9 cellular contexts compared by ENCODE assay signal in the genomic region with DNA sequence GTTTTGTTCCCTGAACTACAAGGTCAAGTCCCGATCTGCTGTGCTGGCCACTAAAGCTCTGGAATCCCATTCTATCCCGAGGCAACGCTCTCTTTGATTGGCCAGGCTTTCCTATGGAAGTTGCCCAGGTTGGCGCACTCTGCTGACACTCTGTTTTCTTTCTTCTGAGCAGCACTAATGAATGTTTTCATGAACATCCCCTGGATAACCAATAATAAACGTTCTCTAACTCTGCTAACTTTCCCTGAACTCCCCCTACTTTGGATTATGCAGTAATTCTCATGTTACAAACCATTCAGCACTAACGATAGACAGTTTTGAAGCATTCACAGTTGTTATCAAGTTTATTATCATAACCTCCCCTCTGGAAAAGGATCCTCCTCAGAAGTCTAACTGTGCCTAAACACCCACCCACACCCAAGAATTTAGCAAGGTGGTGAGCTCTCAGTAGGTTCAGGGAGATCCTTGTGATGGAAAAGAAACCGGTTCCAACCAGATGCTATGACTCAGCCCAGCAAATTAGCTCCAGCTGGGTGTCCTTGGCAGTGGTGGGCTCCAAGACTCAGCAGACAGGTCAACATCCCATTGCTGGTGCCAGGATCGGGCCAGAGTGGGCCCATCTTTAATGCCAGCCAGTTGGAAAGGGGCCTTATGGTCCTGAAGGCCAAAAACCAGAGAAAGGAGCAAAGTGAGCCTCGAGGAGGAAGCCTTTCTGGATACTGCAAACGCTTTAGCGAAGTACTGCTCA.
DNase-seq lines count a peak whose midpoint lies in the region; ATAC-seq, FAIRE-seq and TF ChIP-seq lines count a peak whose summit lies in the region.
"Had no signal": no experiment of that assay in that cellular context is flagged by ENCODE, and none has a peak within 500 bp of the region (broad histone marks: within the 10 kb centered on the region; RNA-seq: fewer than 3 reads in every experiment).

No MANE protein-coding gene starts in this region.

- H2AFZ ChIP-seq in GM12878 (ENCODE audit: control insufficient read depth, low read depth, low read length), result no peak overlapping the region
- H2AFZ ChIP-seq in hepatocyte, result no peak overlapping the region

- in situ Hi-C loops in GM12878 (cut with MboI), result no loop called here

- TF ChIP-seq CTCF in GM12878 (IDR thresholded peaks at IDR 0.05 in 2 of 3, conservative IDR thresholded peaks at IDR 0.05 in 1 of 3; ENCODE audit: control insufficient read depth in 2 of 3, extremely low read depth in 1 of 3, insufficient read depth in 1 of 3, low read depth in 3 of 3, low read length in 3 of 3) (no peak), hepatocyte (IDR thresholded peaks at IDR 0.05; ENCODE audit: poor library complexity) (no peak)

- TF ChIP-seq POLR2A in GM12878 (IDR thresholded peaks at IDR 0.05; ENCODE audit: low read depth, low read length), result no peak

- POLR2A ChIA-PET in GM12878 (lab: Charles Lee), result interaction anchor here (1.3 to 3.8 kb wide), 3 partner anchors 12 to 63 kb away, joined by 4 to 18 read pairs (median 14); no protein-coding TSS in a partner anchor

- no peak for TF ChIP-seq RAD21 in GM12878 (IDR thresholded peaks at IDR 0.05; ENCODE audit: insufficient read depth, low read depth, low read length)

- H3K79me2 ChIP-seq in GM12878 (ENCODE audit: control insufficient read depth, insufficient read depth, low read length) (peaks cover 79% of the 10 kb centered on the region), hepatocyte (peaks cover 94% of the 10 kb centered on the region)

- ATAC-seq in GM12878 (no peak), HG03432 (IDR thresholded peaks at IDR 0.05; ENCODE audit: unreplicated experiment) (no peak), GM21737 (IDR thresholded peaks at IDR 0.05; ENCODE audit: unreplicated experiment) (no peak), GM21529 (IDR thresholded peaks at IDR 0.05; ENCODE audit: unreplicated experiment) (no peak)

- no peaks in the 10 kb centered on the region for H3K27me3 ChIP-seq in GM12878 (replicated peaks in 1 of 2; ENCODE audit: control insufficient read depth in 2 of 2, insufficient read depth in 2 of 2, low read length in 1 of 2)
- no peaks in the 10 kb centered on the region for H3K27me3 ChIP-seq in hepatocyte
- no peaks in the 10 kb centered on the region for H3K27me3 ChIP-seq in stomach smooth muscle (ENCODE audit: control insufficient read depth in 1 of 2, insufficient read depth in 2 of 2, low read length in 2 of 2)

- CTCF ChIA-PET in GM12878 (lab: Yijun Ruan, JAX), result interaction anchor here (1.0 to 12.4 kb wide), 6 partner anchors 8 to 77 kb away, joined by 3 to 132 read pairs (median 4); a partner anchor contains a TSS

- 65% methylated on average over 11 of the region's 11 CpGs for WGBS in GM12878 (ENCODE audit: insufficient coverage, insufficient replicate concordance, low lambda C conversion rate, missing lambda C conversion rate)
- 60% methylated on average over 11 of the region's 11 CpGs for WGBS in hepatocyte (ENCODE audit: low lambda C conversion rate, missing lambda C conversion rate)

- H4K20me1 ChIP-seq in GM12878 (ENCODE audit: control insufficient read depth, insufficient read depth) (peaks cover 2% of the 10 kb centered on the region; the same call in 1 of the 2 replicates), hepatocyte (ENCODE audit: insufficient read depth, poor library complexity, severe bottlenecking) (peaks cover 11% of the 10 kb centered on the region)

- H3K4me1 ChIP-seq in GM12878 (ENCODE audit: control insufficient read depth, insufficient read depth, low read length) (peaks cover 35% of the 10 kb centered on the region), hepatocyte (ENCODE audit: insufficient read depth) (peaks cover 41% of the 10 kb centered on the region), stomach smooth muscle (ENCODE audit: control insufficient read depth, insufficient read depth, low read length) (peaks cover 34% of the 10 kb centered on the region)

- peak; percentile 60 for DNase-seq in HT1080 (ENCODE audit: low read depth)
- no peak for DNase-seq in GM12878 (ENCODE audit: low read depth, low spot score)
- no peak for DNase-seq in hepatocyte (ENCODE audit: low spot score)
- DNase-seq: activated T-cell treated with anti-CD3 and anti-CD28 coated beads, Interleukin-2, amount 50 U/mL, for 1 hour; posterior cingulate gyrus had no signal

- RAD21 ChIA-PET in GM12878 (lab: Charles Lee; ENCODE audit: unreplicated experiment), result interaction anchor here (1.3 to 5.5 kb wide), 4 partner anchors 21 to 67 kb away, joined by 3 to 43 read pairs (median 12); a partner anchor contains a TSS

- H3K4me2 ChIP-seq in GM12878 (ENCODE audit: control insufficient read depth, insufficient read depth) (peak overlapping the region; percentile 41; the same call in 1 of the 2 replicates), hepatocyte (peak overlapping the region; percentile 25)

- H3K36me3 ChIP-seq in GM12878 (ENCODE audit: control insufficient read depth in 2 of 2, insufficient read depth in 2 of 2, low read length in 1 of 2) (peaks cover 0 to 9% of the 10 kb centered on the region in 2 experiments; a peak in 2 of 4 replicates), hepatocyte (replicated peaks; ENCODE audit: insufficient read depth, low read depth) (no peaks in the 10 kb centered on the region), stomach smooth muscle (ENCODE audit: control insufficient read depth in 2 of 2, insufficient read depth in 2 of 2, low read length in 2 of 2) (no peaks in the 10 kb centered on the region)

- no peak for FAIRE-seq in GM12878 (lab: Jason Lieb, UNC)

- SMC1A ChIA-PET in GM12878 (lab: Charles Lee; ENCODE audit: uncharacterized antibody, unreplicated experiment), result interaction anchor here (0.8 to 5.2 kb wide), 15 partner anchors 12 to 104 kb away, joined by 3 to 57 read pairs (median 5); a partner anchor contains a TSS

- intact Hi-C loops in GM12878 (cut with micrococcal nuclease; ENCODE audit: unreplicated experiment), result loop anchor here (2.0 kb wide), 1 partner anchor 69 kb away; a partner anchor contains a TSS

- no peak overlapping the region for H3K9ac ChIP-seq in GM12878 (ENCODE audit: control insufficient read depth, insufficient read depth, low read length)
- H3K9ac ChIP-seq in stomach smooth muscle (ENCODE audit: low read length in 2 of 2), result no peak overlapping the region

- H3K9me2 ChIP-seq in hepatocyte (replicated peaks; ENCODE audit: insufficient read depth), result no peaks in the 10 kb centered on the region

- BruUV-seq in GM12878 (replicated peaks; lab: Mats Ljungman, UMichigan), result no TSS peak

- H3K9me3 ChIP-seq in GM12878 (replicated peaks; ENCODE audit: control insufficient read depth, insufficient read depth, low read length) (no peaks in the 10 kb centered on the region), hepatocyte (ENCODE audit: low read depth) (no peaks in the 10 kb centered on the region), stomach smooth muscle (ENCODE audit: control insufficient read depth in 2 of 2, low read length in 2 of 2) (no peaks in the 10 kb centered on the region)

- H3K4me3 ChIP-seq in GM12878 (no peak overlapping the region), hepatocyte (no peak overlapping the region), stomach smooth muscle (ENCODE audit: low read length in 2 of 2) (peak overlapping the region in 1 of 2 donors; percentile 24)

- H3K27ac ChIP-seq in GM12878 (ENCODE audit: control insufficient read depth, insufficient read depth) (peak overlapping the region; percentile 92), hepatocyte (peak overlapping the region; percentile 74), stomach smooth muscle (ENCODE audit: low read length) (peak overlapping the region; percentile 73)

- no peak for TF ChIP-seq EP300 in GM12878 (IDR thresholded peaks at IDR 0.05; ENCODE audit: borderline replicate concordance in 1 of 2, control insufficient read depth in 1 of 2, low read depth in 2 of 2, low read length in 2 of 2)

TF ChIP-seq in GM12878, 131 proteins besides CTCF, POLR2A, EP300 and RAD21:
- TF ChIP-seq, protein P1, sequence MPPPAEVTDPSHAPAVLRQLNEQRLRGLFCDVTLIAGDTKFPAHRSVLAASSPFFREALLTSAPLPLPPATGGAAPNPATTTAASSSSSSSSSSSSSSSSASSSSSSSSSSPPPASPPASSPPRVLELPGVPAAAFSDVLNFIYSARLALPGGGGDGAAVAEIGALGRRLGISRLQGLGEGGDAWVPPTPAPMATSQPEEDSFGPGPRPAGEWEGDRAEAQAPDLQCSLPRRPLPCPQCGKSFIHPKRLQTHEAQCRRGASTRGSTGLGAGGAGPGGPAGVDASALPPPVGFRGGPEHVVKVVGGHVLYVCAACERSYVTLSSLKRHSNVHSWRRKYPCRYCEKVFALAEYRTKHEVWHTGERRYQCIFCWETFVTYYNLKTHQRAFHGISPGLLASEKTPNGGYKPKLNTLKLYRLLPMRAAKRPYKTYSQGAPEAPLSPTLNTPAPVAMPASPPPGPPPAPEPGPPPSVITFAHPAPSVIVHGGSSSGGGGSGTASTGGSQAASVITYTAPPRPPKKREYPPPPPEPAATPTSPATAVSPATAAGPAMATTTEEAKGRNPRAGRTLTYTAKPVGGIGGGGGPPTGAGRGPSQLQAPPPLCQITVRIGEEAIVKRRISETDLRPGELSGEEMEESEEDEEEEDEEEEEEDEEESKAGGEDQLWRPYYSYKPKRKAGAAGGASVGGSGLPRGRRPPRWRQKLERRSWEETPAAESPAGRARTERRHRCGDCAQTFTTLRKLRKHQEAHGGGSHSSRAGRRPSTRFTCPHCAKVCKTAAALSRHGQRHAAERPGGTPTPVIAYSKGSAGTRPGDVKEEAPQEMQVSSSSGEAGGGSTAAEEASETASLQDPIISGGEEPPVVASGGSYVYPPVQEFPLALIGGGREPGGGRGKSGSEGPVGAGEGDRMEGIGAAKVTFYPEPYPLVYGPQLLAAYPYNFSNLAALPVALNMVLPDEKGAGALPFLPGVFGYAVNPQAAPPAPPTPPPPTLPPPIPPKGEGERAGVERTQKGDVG (CRISPR knock-in tag; IDR thresholded peaks at IDR 0.05), result no peak
- TF ChIP-seq HCFC1 (IDR thresholded peaks at IDR 0.05; ENCODE audit: low read length), result no peak
